ENCODE assay signal across 34 cellular contexts in the genomic region with DNA sequence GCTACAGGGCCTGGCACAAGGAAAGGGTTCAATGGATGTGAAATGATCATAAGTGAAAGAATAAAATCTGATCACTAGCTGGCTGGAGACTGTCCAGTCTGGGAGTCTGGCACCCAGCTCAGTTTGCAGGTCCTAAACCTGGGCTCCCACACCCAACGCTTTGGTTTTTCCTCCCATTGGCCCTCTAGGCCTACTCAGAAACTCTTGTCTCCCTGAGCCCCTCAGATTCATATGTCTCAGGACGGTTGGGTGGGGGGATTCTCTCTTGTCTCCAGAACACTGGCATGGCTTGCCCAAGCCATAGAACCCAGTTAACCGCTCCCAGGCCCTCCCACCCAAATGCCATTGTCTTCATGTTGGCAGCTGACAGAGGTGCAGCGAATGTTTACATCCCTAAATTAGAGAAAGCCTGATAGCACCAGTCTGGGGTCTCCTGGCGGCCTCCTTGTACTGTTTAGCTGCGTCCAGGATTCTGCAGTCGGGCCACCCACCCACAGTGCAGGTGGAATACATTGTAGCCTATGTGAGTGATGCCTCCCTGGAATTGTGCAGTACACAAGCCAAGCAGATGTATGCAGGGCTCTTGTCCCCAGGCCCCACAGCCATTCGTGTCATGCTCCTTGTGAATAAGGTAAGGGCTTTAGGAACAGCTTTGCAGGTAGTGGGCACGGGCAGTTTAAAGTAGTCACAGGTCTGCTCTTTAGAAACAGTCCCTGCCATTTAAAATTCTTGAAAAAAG.
"Had no signal": no experiment of that assay in that cellular context is flagged by ENCODE, and none has a peak within 500 bp of the region (broad histone marks: within the 10 kb centered on the region; RNA-seq: fewer than 3 reads in every experiment).

No MANE protein-coding gene starts in this region.

- DNase-seq: activated CD4-positive, alpha-beta memory T cell treated with anti-CD3 and anti-CD28 coated beads, Interleukin-2, amount 10 ng/mL, durations not matched to agents 7 days and 5 days; activated CD4-positive, alpha-beta T cell treated with anti-CD3 and anti-CD28 coated beads, Interleukin-2, amount 10 ng/mL, durations not matched to agents 7 days and 5 days; activated gamma-delta T cell; activated naive CD4-positive, alpha-beta T cell treated with anti-CD3 and anti-CD28 coated beads, Interleukin-2, amount 10 ng/mL, durations not matched to agents 7 days and 5 days; activated naive CD8-positive, alpha-beta T cell treated with anti-CD3 and anti-CD28 coated beads, Interleukin-2, amount 10 ng/mL, durations not matched to agents 7 days and 5 days; effector CD4-positive, alpha-beta T cell; esophagus squamous epithelium; foreskin melanocyte; heart right ventricle; kidney glomerular epithelial cell; left lung; mesendoderm; natural killer cell; occipital lobe; stimulated activated CD4-positive, alpha-beta T cell treated with anti-CD3 and anti-CD28 coated beads, Interleukin-4, amount 100 ng/mL, for 4 hours; stimulated activated naive CD8-positive, alpha-beta T cell treated with anti-CD3 and anti-CD28 coated beads, Interleukin-15, amount 100 ng/mL, for 72 hours; substantia nigra; SW 1271; T-helper 9 cell; upper lobe of left lung had no signal

- H3K4me1 ChIP-seq: ascending aorta, neural progenitor cell had no signal

- H3K27me3 ChIP-seq: ascending aorta, cardiac muscle cell, esophagus squamous epithelium, heart right ventricle, left lung, neural progenitor cell, upper lobe of left lung had no signal

- H3K27ac Mint-ChIP-seq: activated CD4-positive, alpha-beta memory T cell treated with anti-CD3 and anti-CD28 coated beads, Interleukin-2, amount 10 ng/mL, durations not matched to agents 7 days and 5 days; activated CD4-positive, alpha-beta T cell treated with anti-CD3 and anti-CD28 coated beads, Interleukin-2, amount 10 ng/mL, durations not matched to agents 7 days and 5 days; activated naive CD4-positive, alpha-beta T cell treated with anti-CD3 and anti-CD28 coated beads, Interleukin-2, amount 10 ng/mL, durations not matched to agents 7 days and 5 days; activated naive CD8-positive, alpha-beta T cell treated with anti-CD3 and anti-CD28 coated beads, Interleukin-2, amount 10 ng/mL, durations not matched to agents 7 days and 5 days; brain; dendritic cell treated with granulocyte-macrophage colony-stimulating factor and Interleukin-4, amounts not matched to agents 40 ng/mL and 50 ng/mL, for 4 days; natural killer cell; neural progenitor cell; progenitor cell of endocrine pancreas; stimulated activated memory B cell treated with anti-CD40 and anti-IgM and Interleukin-4, amounts not matched to agents 10 μg/mL and 1 μg/mL and 100 μg/mL, for 72 hours; stimulated activated naive CD8-positive, alpha-beta T cell treated with anti-CD3 and anti-CD28 coated beads, Interleukin-15, amount 100 ng/mL, for 72 hours; T-helper 1 cell treated with Interleukin-12 subunit alpha and Interleukin-12 subunit beta and Interleukin-4 antibody, amounts not matched to agents 30 μg/mL and 1 μg/mL, for 36 hours had no signal

- H2AFZ ChIP-seq: neural progenitor cell had no signal

- H3K36me3 ChIP-seq: ascending aorta, cardiac muscle cell, esophagus squamous epithelium, heart right ventricle, left lung, neural progenitor cell, upper lobe of left lung had no signal

- H3K9ac ChIP-seq: neural progenitor cell had no signal

- H3K9me3 Mint-ChIP-seq: activated CD4-positive, alpha-beta memory T cell treated with anti-CD3 and anti-CD28 coated beads, Interleukin-2, amount 10 ng/mL, durations not matched to agents 7 days and 5 days; activated CD4-positive, alpha-beta T cell treated with anti-CD3 and anti-CD28 coated beads, Interleukin-2, amount 10 ng/mL, durations not matched to agents 7 days and 5 days; activated naive CD4-positive, alpha-beta T cell treated with anti-CD3 and anti-CD28 coated beads, Interleukin-2, amount 10 ng/mL, durations not matched to agents 7 days and 5 days; activated naive CD8-positive, alpha-beta T cell treated with anti-CD3 and anti-CD28 coated beads, Interleukin-2, amount 10 ng/mL, durations not matched to agents 7 days and 5 days; dendritic cell treated with granulocyte-macrophage colony-stimulating factor and Interleukin-4, amounts not matched to agents 40 ng/mL and 50 ng/mL, for 4 days; natural killer cell; stimulated activated memory B cell treated with anti-CD40 and anti-IgM and Interleukin-4, amounts not matched to agents 10 μg/mL and 1 μg/mL and 100 μg/mL, for 72 hours; stimulated activated naive CD8-positive, alpha-beta T cell treated with anti-CD3 and anti-CD28 coated beads, Interleukin-15, amount 100 ng/mL, for 72 hours; T-helper 1 cell treated with Interleukin-12 subunit alpha and Interleukin-12 subunit beta and Interleukin-4 antibody, amounts not matched to agents 30 μg/mL and 1 μg/mL, for 36 hours had no signal

- H3K4me3 Mint-ChIP-seq: activated CD4-positive, alpha-beta memory T cell treated with anti-CD3 and anti-CD28 coated beads, Interleukin-2, amount 10 ng/mL, durations not matched to agents 7 days and 5 days; activated CD4-positive, alpha-beta T cell treated with anti-CD3 and anti-CD28 coated beads, Interleukin-2, amount 10 ng/mL, durations not matched to agents 7 days and 5 days; activated naive CD4-positive, alpha-beta T cell treated with anti-CD3 and anti-CD28 coated beads, Interleukin-2, amount 10 ng/mL, durations not matched to agents 7 days and 5 days; activated naive CD8-positive, alpha-beta T cell treated with anti-CD3 and anti-CD28 coated beads, Interleukin-2, amount 10 ng/mL, durations not matched to agents 7 days and 5 days; brain; dendritic cell treated with granulocyte-macrophage colony-stimulating factor and Interleukin-4, amounts not matched to agents 40 ng/mL and 50 ng/mL, for 4 days; natural killer cell; neural progenitor cell; stimulated activated memory B cell treated with anti-CD40 and anti-IgM and Interleukin-4, amounts not matched to agents 10 μg/mL and 1 μg/mL and 100 μg/mL, for 72 hours; stimulated activated naive CD8-positive, alpha-beta T cell treated with anti-CD3 and anti-CD28 coated beads, Interleukin-15, amount 100 ng/mL, for 72 hours; T-helper 1 cell treated with Interleukin-12 subunit alpha and Interleukin-12 subunit beta and Interleukin-4 antibody, amounts not matched to agents 30 μg/mL and 1 μg/mL, for 36 hours had no signal

- H3K36me3 Mint-ChIP-seq: activated naive CD4-positive, alpha-beta T cell treated with anti-CD3 and anti-CD28 coated beads, Interleukin-2, amount 10 ng/mL, durations not matched to agents 7 days and 5 days; activated naive CD8-positive, alpha-beta T cell treated with anti-CD3 and anti-CD28 coated beads, Interleukin-2, amount 10 ng/mL, durations not matched to agents 7 days and 5 days; brain; natural killer cell; neural progenitor cell; stimulated activated memory B cell treated with anti-CD40 and anti-IgM and Interleukin-4, amounts not matched to agents 10 μg/mL and 1 μg/mL and 100 μg/mL, for 72 hours had no signal

- H3K4me3 ChIP-seq: ascending aorta, cardiac muscle cell, esophagus squamous epithelium, heart right ventricle, left lung, lung, neural progenitor cell, skin epidermis, upper lobe of left lung had no signal

- H3K27ac ChIP-seq: ascending aorta, cardiac muscle cell, epithelial cell of prostate, esophagus squamous epithelium, left lung, neural progenitor cell, upper lobe of left lung, VCaP had no signal

- H3K4me2 ChIP-seq: neural progenitor cell had no signal

- ATAC-seq: activated CD4-positive, CD25-positive, alpha-beta regulatory T cell treated with anti-CD3 and anti-CD28 coated beads, Interleukin-2, amount 50 U/mL, for 24 hours; heart right ventricle; left lung; natural killer cell; sciatic nerve; stimulated activated memory B cell treated with anti-CD40 and anti-IgM and Interleukin-4, amounts not matched to agents 10 μg/mL and 1 μg/mL and 100 μg/mL, for 72 hours; stimulated activated naive CD8-positive, alpha-beta T cell treated with anti-CD3 and anti-CD28 coated beads, Interleukin-15, amount 100 ng/mL, for 72 hours had no signal

- H3K27me3 Mint-ChIP-seq: stimulated activated memory B cell treated with anti-CD40 and anti-IgM and Interleukin-4, amounts not matched to agents 10 μg/mL and 1 μg/mL and 100 μg/mL, for 72 hours had no signal

- H3K9me3 ChIP-seq: ascending aorta, esophagus squamous epithelium, heart right ventricle, left lung, upper lobe of left lung had no signal

- H3K4me1 Mint-ChIP-seq: activated CD4-positive, alpha-beta memory T cell treated with anti-CD3 and anti-CD28 coated beads, Interleukin-2, amount 10 ng/mL, durations not matched to agents 7 days and 5 days; activated CD4-positive, alpha-beta T cell treated with anti-CD3 and anti-CD28 coated beads, Interleukin-2, amount 10 ng/mL, durations not matched to agents 7 days and 5 days; activated naive CD4-positive, alpha-beta T cell treated with anti-CD3 and anti-CD28 coated beads, Interleukin-2, amount 10 ng/mL, durations not matched to agents 7 days and 5 days; natural killer cell had no signal
